Comparison of ENCODE assay signal across 15 cellular contexts in the genomic region with DNA sequence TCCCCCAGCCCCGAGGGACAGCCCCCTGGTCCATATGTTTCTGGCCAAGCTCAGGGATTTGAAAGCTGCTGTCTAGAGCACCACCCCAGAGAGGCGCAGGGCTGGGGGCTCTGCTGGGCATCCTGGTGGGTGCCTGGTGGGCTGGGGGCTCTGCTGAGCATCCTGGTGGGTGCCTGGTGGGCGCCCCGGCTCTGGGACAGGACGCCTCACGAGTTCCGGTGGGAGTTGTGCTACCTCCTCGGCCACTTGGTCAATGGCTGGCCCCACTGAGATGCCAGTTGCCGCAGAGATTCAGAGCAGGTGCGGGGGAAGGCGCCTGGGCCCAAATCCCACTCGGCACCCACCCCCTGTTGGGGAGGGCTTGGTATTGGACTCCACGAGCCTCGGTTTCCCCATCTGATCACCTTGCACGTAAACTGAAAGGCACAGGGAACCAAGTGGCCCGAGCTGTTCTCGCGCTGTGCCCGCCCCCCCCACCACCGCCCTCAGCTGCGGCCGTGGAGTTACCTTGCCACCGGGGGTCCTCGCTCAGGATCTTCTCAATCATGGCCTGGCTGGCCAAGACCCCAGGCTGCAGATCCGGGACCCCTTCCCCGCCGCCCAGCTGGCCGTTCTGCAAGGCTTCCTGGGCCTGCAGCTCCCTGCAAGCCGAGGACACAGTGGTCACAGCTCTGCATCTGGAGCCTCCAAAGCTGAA. TPM values are rescaled to one million over a fixed set of nuclear protein-coding genes. Genes with fewer than 3 reads are reported as not detected.
DNase-seq lines count a peak whose midpoint lies in the region; ATAC-seq, FAIRE-seq and TF ChIP-seq lines count a peak whose summit lies in the region.
"Had no signal": no experiment of that assay in that cellular context is flagged by ENCODE, and none has a peak within 500 bp of the region (broad histone marks: within the 10 kb centered on the region; RNA-seq: fewer than 3 reads in every experiment).

No MANE protein-coding gene starts in this region.

- H3K4ac ChIP-seq in IMR-90 (ENCODE audit: low read depth, low read length) = no peak overlapping the region

- peaks cover 15% of the 10 kb centered on the region; the same call in 2 of the 3 replicates for H3K36me3 Mint-ChIP-seq in GM23338 (ENCODE audit: low read depth)
- H3K36me3 Mint-ChIP-seq: IgD-negative memory B cell had no signal

- H3K27ac Mint-ChIP-seq in GM23338 = no peak overlapping the region
- H3K27ac Mint-ChIP-seq: B cell; CD4-positive, alpha-beta T cell; H9 had no signal

- no peak overlapping the region for H3K14ac ChIP-seq in IMR-90 (replicated peaks; ENCODE audit: low read depth, low read length)

- FAIRE-seq in RCC 7860 (lab: Jason Lieb, UNC) = no peak
- FAIRE-seq: A204.1 had no signal

- no peaks in the 10 kb centered on the region for H3K9me1 ChIP-seq in IMR-90 (ENCODE audit: insufficient read depth, low read length)

- TF ChIP-seq RAD21 in IMR-90 (IDR thresholded peaks at IDR 0.05; ENCODE audit: low read length) = no peak

- no peak overlapping the region for H4K5ac ChIP-seq in IMR-90 (ENCODE audit: low read depth, low read length)

- no peaks in the 10 kb centered on the region for H3K79me2 ChIP-seq in GM23338 (replicated peaks; ENCODE audit: insufficient read depth)

- H3K4me2 ChIP-seq in GM23338 (no peak overlapping the region), IMR-90 (ENCODE audit: low read depth, low read length) (no peak overlapping the region)

- H3K27me3 Mint-ChIP-seq in GM23338 (ENCODE audit: insufficient read depth, low read depth, poor library complexity) = peaks cover 12% of the 10 kb centered on the region
- H3K27me3 Mint-ChIP-seq: B cell; CD4-positive, alpha-beta T cell; IgD-negative memory B cell had no signal

- H4K8ac ChIP-seq in IMR-90 (ENCODE audit: low read depth in 2 of 2, low read length in 2 of 2) = no peak overlapping the region

- H3K36me3 ChIP-seq in GM23338 (ENCODE audit: insufficient read depth) (no peaks in the 10 kb centered on the region), IMR-90 (ENCODE audit: control insufficient read depth, insufficient read depth, low read length) (peaks cover 44% of the 10 kb centered on the region)

- no peaks in the 10 kb centered on the region; the same call in 2 of the 3 replicates for H3K4me1 Mint-ChIP-seq in GM23338
- H3K4me1 Mint-ChIP-seq: H9 had no signal

- intact Hi-C loops in IMR-90 (cut with micrococcal nuclease) = no loop called here

- H3F3A ChIP-seq in GM23338 (replicated peaks; ENCODE audit: low read depth) = no peaks in the 10 kb centered on the region

- H3K4me1 ChIP-seq in GM23338 (ENCODE audit: insufficient read depth) = no peaks in the 10 kb centered on the region
- H3K4me1 ChIP-seq in IMR-90 (ENCODE audit: control insufficient read depth, insufficient read depth, low read length) = no peaks in the 10 kb centered on the region

- TF ChIP-seq CTCF in GM23338 (conservative IDR thresholded peaks at IDR 0.05; ENCODE audit: low read depth in 2 of 2) (peak in 1 of 2 experiments; percentile 39; a peak in 2 of 4 replicates), IMR-90 (conservative IDR thresholded peaks at IDR 0.05; ENCODE audit: low read depth, low read length) (no peak)

- H3K27me3 ChIP-seq in GM23338 (ENCODE audit: insufficient read depth) (no peaks in the 10 kb centered on the region), IMR-90 (ENCODE audit: control insufficient read depth, insufficient read depth, low read length) (no peaks in the 10 kb centered on the region)

- H2BK120ac ChIP-seq in IMR-90 (ENCODE audit: low read depth, low read length) = no peak overlapping the region

- 82% methylated on average over 12 of the region's 29 CpGs; no CpG with 5 or more reads in 1 of the 2 experiments for WGBS in IMR-90 (ENCODE audit: extremely low coverage in 2 of 2, insufficient read length in 1 of 2), 2 experiments

- CTCF ChIA-PET in IMR-90 (lab: Yijun Ruan, JAX) = no interaction called here

- peaks cover 0 to 16% of the 10 kb centered on the region in 2 experiments; a peak in 3 of 4 replicates for H3K79me1 ChIP-seq in IMR-90 (ENCODE audit: low read depth in 1 of 2, low read length in 2 of 2)

- no peaks in the 10 kb centered on the region for H3K9me3 ChIP-seq in IMR-90 (ENCODE audit: control insufficient read depth, insufficient read depth, low read length)

- H3K4me3 Mint-ChIP-seq in GM23338 = no peak overlapping the region
- H3K4me3 Mint-ChIP-seq: B cell; CD4-positive, alpha-beta T cell; H9; IgD-negative memory B cell had no signal

- no peak overlapping the region for H3K18ac ChIP-seq in IMR-90 (ENCODE audit: low read depth, low read length)

- H2BK20ac ChIP-seq in IMR-90 (ENCODE audit: low read depth, low read length) = no peak overlapping the region

- no peak overlapping the region for H3K9ac ChIP-seq in IMR-90 (ENCODE audit: low read depth, low read length)
- H3K9ac ChIP-seq: GM23248 had no signal

- peaks cover 2% of the 10 kb centered on the region; the same call in 1 of the 2 replicates for H4K20me1 ChIP-seq in GM23338 (replicated peaks; ENCODE audit: insufficient read depth)
- H4K20me1 ChIP-seq in IMR-90 (ENCODE audit: insufficient read depth, low read length) = no peaks in the 10 kb centered on the region; the same call in 1 of the 2 replicates

- H2BK15ac ChIP-seq in IMR-90 (ENCODE audit: low read depth, low read length) = no peak overlapping the region

- no peak overlapping the region for H4K91ac ChIP-seq in IMR-90 (ENCODE audit: insufficient read depth, low read depth, low read length)

- no peaks in the 10 kb centered on the region for H3K9me3 Mint-ChIP-seq in GM23338
- H3K9me3 Mint-ChIP-seq: CD4-positive, alpha-beta T cell; H9; IgD-negative memory B cell had no signal

- in situ Hi-C loops in IMR-90 (cut with MboI; ENCODE audit: low sequenced_read_pairs) = no loop called here

- H3K9me2 ChIP-seq in GM23338 (ENCODE audit: insufficient read depth) = no peaks in the 10 kb centered on the region

- no peak overlapping the region for H3K23ac ChIP-seq in IMR-90 (ENCODE audit: low read depth, low read length)

- no peak overlapping the region for H3K4me3 ChIP-seq in GM23338
- H3K4me3 ChIP-seq in IMR-90 (ENCODE audit: insufficient read depth, low read depth, low read length) = no peak overlapping the region
- H3K4me3 ChIP-seq: GM23248 had no signal

- no peak for DNase-seq in GM23338 (ENCODE audit: low spot score)
- DNase-seq in IMR-90 = no peak
- DNase-seq in iPS-NIHi11 (ENCODE audit: low spot score) = peak; percentile 55
- no peak for DNase-seq in NCI-H2227 treated with DMSO at 0.1 percent for 48 hours (lab: John Stamatoyannopoulos, UW)
- DNase-seq in RCC 7860 (ENCODE audit: low spot score) = no peak
- DNase-seq: C1 segment of cervical spinal cord; Calu3; CD4-positive, alpha-beta T cell; DMS 273 treated with DMSO at 0.1 percent for 48 hours; GM23248; H9 had no signal

- POLR2A ChIA-PET in IMR-90 (lab: Charles Lee; ENCODE audit: unreplicated experiment) = no interaction called here

- no peak overlapping the region for H2AK5ac ChIP-seq in IMR-90 (ENCODE audit: low read depth, low read length)

- no peak overlapping the region for H3K27ac ChIP-seq in GM23338 (ENCODE audit: low read depth)
- H3K27ac ChIP-seq in IMR-90 (ENCODE audit: insufficient read depth, low read length) = no peak overlapping the region
- H3K27ac ChIP-seq: GM23248 had no signal

- ATAC-seq in GM23338 (peak; percentile 44; the same call in 1 of the 3 replicates), IMR-90 (ENCODE audit: low read depth) (no peak)

- dilution Hi-C loops in IMR-90 (cut with HindIII; ENCODE audit: low sequenced_read_pairs, unreplicated experiment) = no loop called here

- H2AFZ ChIP-seq in GM23338 (no peak overlapping the region), IMR-90 (replicated peaks; ENCODE audit: low read length, poor library complexity) (no peak overlapping the region)
- H2AFZ ChIP-seq: GM23248 had no signal

- TF ChIP-seq POLR2A in IMR-90 (IDR thresholded peaks at IDR 0.05; ENCODE audit: low read depth, low read length) = no peak

- H2BK5ac ChIP-seq in IMR-90 (ENCODE audit: low read depth, low read length, poor library complexity, severe bottlenecking) = no peak overlapping the region

- peak overlapping the region; percentile 42 for H2AK9ac ChIP-seq in IMR-90 (replicated peaks; ENCODE audit: low read depth, low read length, poor library complexity)

- BruUV-seq in IMR-90 (replicated peaks; lab: Mats Ljungman, UMichigan) = no TSS peak

- no peak overlapping the region for H3K56ac ChIP-seq in IMR-90 (ENCODE audit: extremely low read depth, insufficient read depth, low read length)

RNA-seq across cellular contexts. Expression of a gene that starts 13.3 kb away (rescaled TPM):
- 24.8 and 28.7 TPM in 2 replicates for total RNA-seq in GM23338 (2014; rRNA removed; shearing (Covaris generic))
- polyA plus RNA-seq in GM23338 (2016; fragmentation: Nextera tagmentation; extraction: Ambion mirVana) = 10.8 and 16.7 TPM in 2 replicates
- total RNA-seq in IMR-90 (2012; rRNA removed) = 3.6 and 4.1 TPM in 2 replicates
- polyA plus RNA-seq in IMR-90 (2012; rRNA removed) = 13.3 and 15.1 TPM in 2 replicates
- polyA plus RNA-seq in IMR-90 (2012; cell fraction: cytosol; rRNA removed) = 12.7 and 18.2 TPM in 2 replicates
- polyA plus RNA-seq in IMR-90 (2012; cell fraction: nucleus; rRNA removed; ENCODE audit: low replicate concordance) = 40.8 and 67.0 TPM in 2 replicates

RNA-seq across cellular contexts. Expression of a gene that starts 19.3 kb away (rescaled TPM):
- total RNA-seq in GM23338 (2014; rRNA removed; shearing (Covaris generic)) = 14.2 and 23.9 TPM in 2 replicates
- 25.8 and 27.1 TPM in 2 replicates for polyA plus RNA-seq in GM23338 (2016; fragmentation: Nextera tagmentation; extraction: Ambion mirVana)
- total RNA-seq in IMR-90 (2012; rRNA removed) = 15.1 and 18.1 TPM in 2 replicates
- 17.2 and 21.2 TPM in 2 replicates for polyA plus RNA-seq in IMR-90 (2012; rRNA removed)
- 26.3 and 43.4 TPM in 2 replicates for polyA plus RNA-seq in IMR-90 (2012; cell fraction: cytosol; rRNA removed)
- polyA plus RNA-seq in IMR-90 (2012; cell fraction: nucleus; rRNA removed; ENCODE audit: low replicate concordance) = 13.6 and 15.9 TPM in 2 replicates

RNA-seq across cellular contexts. Expression of a gene that starts 29.7 kb away (rescaled TPM):
- total RNA-seq in GM23338 (2014; rRNA removed; shearing (Covaris generic)) = not detected in 2 replicates
- polyA plus RNA-seq in GM23338 (2016; fragmentation: Nextera tagmentation; extraction: Ambion mirVana) = not detected in 2 replicates
- not detected in 2 replicates for total RNA-seq in IMR-90 (2012; rRNA removed)
- not detected in 2 replicates for polyA plus RNA-seq in IMR-90 (2012; rRNA removed)
- not detected in 2 replicates for polyA plus RNA-seq in IMR-90 (2012; cell fraction: cytosol; rRNA removed)
- polyA plus RNA-seq in IMR-90 (2012; cell fraction: nucleus; rRNA removed; ENCODE audit: low replicate concordance) = not detected in 2 replicates
- total RNA-seq: Calu3, Daoy, GM23248, H9 had no signal
- polyA plus RNA-seq: GM23248, IgD-negative memory B cell had no signal

RNA-seq across cellular contexts. Expression of a gene that starts 43.1 kb away (rescaled TPM):
- not detected in 2 replicates for total RNA-seq in GM23338 (2014; rRNA removed; shearing (Covaris generic))
- 0.31 and 0.49 TPM in 2 replicates for polyA plus RNA-seq in GM23338 (2016; fragmentation: Nextera tagmentation; extraction: Ambion mirVana)
- total RNA-seq in IMR-90 (2012; rRNA removed) = under 0.01 TPM in 1 of 2 replicates, not detected in the other
- 0.09 TPM in 1 of 2 replicates, not detected in the other for polyA plus RNA-seq in IMR-90 (2012; rRNA removed)
- 0.08 and 0.14 TPM in 2 replicates for polyA plus RNA-seq in IMR-90 (2012; cell fraction: cytosol; rRNA removed)
- 0.56 and 1.3 TPM in 2 replicates for polyA plus RNA-seq in IMR-90 (2012; cell fraction: nucleus; rRNA removed; ENCODE audit: low replicate concordance)
- total RNA-seq: Daoy, GM23248 had no signal

RNA-seq across cellular contexts. Expression of a gene that starts 49.5 kb away (rescaled TPM):
- total RNA-seq in GM23338 (2014; rRNA removed; shearing (Covaris generic)) = 9.2 and 23.3 TPM in 2 replicates
- 39.1 and 41.0 TPM in 2 replicates for polyA plus RNA-seq in GM23338 (2016; fragmentation: Nextera tagmentation; extraction: Ambion mirVana)
- total RNA-seq in IMR-90 (2012; rRNA removed) = 14.7 and 14.9 TPM in 2 replicates
- 70.8 and 85.2 TPM in 2 replicates for polyA plus RNA-seq in IMR-90 (2012; rRNA removed)
- 103 and 128 TPM in 2 replicates for polyA plus RNA-seq in IMR-90 (2012; cell fraction: cytosol; rRNA removed)
- 113 and 180 TPM in 2 replicates for polyA plus RNA-seq in IMR-90 (2012; cell fraction: nucleus; rRNA removed; ENCODE audit: low replicate concordance)
